ENCODE assay signal across 8 cellular contexts in the genomic region with DNA sequence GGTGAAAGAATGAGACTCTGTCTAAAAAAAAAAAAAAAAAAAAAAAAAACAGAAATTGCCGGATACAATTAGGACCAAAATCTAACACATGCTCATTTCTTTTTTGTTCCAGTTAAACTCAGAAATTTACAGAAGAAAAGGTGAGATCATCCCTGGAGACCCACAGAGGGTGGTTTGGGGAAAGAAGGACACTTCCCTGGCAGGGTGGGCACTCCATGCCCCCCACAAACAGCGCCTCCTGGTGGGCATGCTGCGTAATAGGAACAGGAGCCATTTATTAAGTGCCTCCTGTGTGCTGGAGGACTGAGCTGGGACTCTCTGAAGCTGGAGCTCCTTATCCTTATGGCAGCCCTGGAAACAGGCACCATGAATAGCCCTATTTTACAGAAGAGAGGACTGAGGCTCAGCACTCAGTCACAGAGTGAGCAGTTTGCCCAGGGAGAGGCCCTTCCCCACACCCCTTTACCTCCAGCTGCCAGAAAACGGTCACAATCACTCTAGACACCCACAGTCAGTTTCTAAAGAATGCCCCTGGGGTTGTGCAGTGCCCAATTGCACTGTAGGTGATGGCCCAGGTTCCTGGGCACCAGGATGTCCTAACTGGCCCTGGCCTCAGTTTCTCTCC. TPM values are rescaled to one million over a fixed set of nuclear protein-coding genes. Genes with fewer than 3 reads are reported as not detected.
DNase-seq lines count a peak whose midpoint lies in the region; ATAC-seq and TF ChIP-seq lines count a peak whose summit lies in the region.

No MANE protein-coding gene starts in this region.

- no peak for DNase-seq in heart left ventricle
- no peak for DNase-seq in Right ventricle myocardium superior
- DNase-seq in T-helper 17 cell = peak in 1 of 3 donors; percentile 28
- DNase-seq in fibroblast of lung (ENCODE audit: low read depth in 2 of 2) = peak in 1 of 2 donors; percentile 33
- no peak for DNase-seq in tibial artery
- DNase-seq in effector memory CD4-positive, alpha-beta T cell = no peak
- DNase-seq in G401 (ENCODE audit: low spot score) = no peak

- H4K20me1 ChIP-seq in fibroblast of lung (ENCODE audit: control insufficient read depth, extremely low read depth, insufficient read depth, low read length) = no peaks in the 10 kb centered on the region

- in situ Hi-C loops in G401 (cut with HindIII; ENCODE audit: low sequenced_read_pairs) = no loop called here

- H3K4me1 Mint-ChIP-seq in T-helper 17 cell = peaks cover 3% of the 10 kb centered on the region

- ATAC-seq in heart left ventricle (no peak), Right ventricle myocardium superior (ENCODE audit: poor library complexity) (no peak), T-helper 17 cell (peak; percentile 44), HG03354 (IDR thresholded peaks at IDR 0.05; ENCODE audit: poor library complexity, severe bottlenecking, unreplicated experiment) (no peak)

- H3K9me3 ChIP-seq in heart left ventricle = no peaks in the 10 kb centered on the region
- H3K9me3 ChIP-seq in T-helper 17 cell (ENCODE audit: control insufficient read depth, low read length, poor library complexity, severe bottlenecking) = no peaks in the 10 kb centered on the region
- no peaks in the 10 kb centered on the region for H3K9me3 ChIP-seq in fibroblast of lung (ENCODE audit: control insufficient read depth, insufficient read depth, low read depth, low read length)
- H3K9me3 ChIP-seq in tibial artery = no peaks in the 10 kb centered on the region
- H3K9me3 ChIP-seq in effector memory CD4-positive, alpha-beta T cell (ENCODE audit: control insufficient read depth, low read length) = no peaks in the 10 kb centered on the region

- no peaks in the 10 kb centered on the region for H3K36me3 Mint-ChIP-seq in T-helper 17 cell (ENCODE audit: low read depth)

- H2AFZ ChIP-seq in fibroblast of lung (ENCODE audit: low read length) = no peak overlapping the region

- H3K27me3 Mint-ChIP-seq in T-helper 17 cell = no peaks in the 10 kb centered on the region

- H3K4me2 ChIP-seq in fibroblast of lung (ENCODE audit: extremely low read depth, insufficient read depth, low read length) = no peak overlapping the region

- H3K4me1 ChIP-seq in heart left ventricle (peaks cover 0 to 11% (median 0%) of the 10 kb centered on the region in 12 donors), fibroblast of lung (ENCODE audit: control insufficient read depth, extremely low read depth, insufficient read depth, low read length) (no peaks in the 10 kb centered on the region), tibial artery (peaks cover 0 to 9% (median under 1%) of the 10 kb centered on the region in 4 donors)
- no peaks in the 10 kb centered on the region for H3K4me1 ChIP-seq in effector memory CD4-positive, alpha-beta T cell (ENCODE audit: control insufficient read depth, insufficient read depth, low read length, poor library complexity, severe bottlenecking)

- no peak overlapping the region for H3K4me3 ChIP-seq in heart left ventricle
- H3K4me3 ChIP-seq in fibroblast of lung (replicated peaks in 1 of 4; ENCODE audit: control extremely low read depth in 1 of 4, insufficient read depth in 1 of 4, low read depth in 3 of 4, low read length in 4 of 4) = no peak overlapping the region
- no peak overlapping the region for H3K4me3 ChIP-seq in tibial artery
- no peak overlapping the region for H3K4me3 ChIP-seq in effector memory CD4-positive, alpha-beta T cell (ENCODE audit: insufficient read depth, low read depth, low read length, poor library complexity, severe bottlenecking)

- intact Hi-C loops in heart left ventricle (cut with DNase I) (no loop called here), Right ventricle myocardium superior (cut with DNase I) (no loop called here), tibial artery (cut with DNase I; ENCODE audit: low total_unique reads) (no loop called here)

- H3K36me3 ChIP-seq in heart left ventricle = no peaks in the 10 kb centered on the region
- no peaks in the 10 kb centered on the region for H3K36me3 ChIP-seq in fibroblast of lung (ENCODE audit: control insufficient read depth, insufficient read depth, low read length)
- no peaks in the 10 kb centered on the region for H3K36me3 ChIP-seq in tibial artery
- no peaks in the 10 kb centered on the region for H3K36me3 ChIP-seq in effector memory CD4-positive, alpha-beta T cell (ENCODE audit: control insufficient read depth, insufficient read depth, low read length)

- no peaks in the 10 kb centered on the region for H3K79me2 ChIP-seq in fibroblast of lung (ENCODE audit: control insufficient read depth, insufficient read depth, low read length)

- H3K27me3 ChIP-seq in heart left ventricle (no peaks in the 10 kb centered on the region), fibroblast of lung (ENCODE audit: control insufficient read depth, insufficient read depth, low read length) (no peaks in the 10 kb centered on the region), tibial artery (no peaks in the 10 kb centered on the region)
- H3K27me3 ChIP-seq in effector memory CD4-positive, alpha-beta T cell (replicated peaks; ENCODE audit: control insufficient read depth, insufficient read depth, low read length, poor library complexity, severe bottlenecking) = no peaks in the 10 kb centered on the region

- 35 to 53% (median 44%) methylated on average over 4 of the region's 4 CpGs for WGBS in heart left ventricle, 4 donors

- no peak overlapping the region for H3K27ac ChIP-seq in heart left ventricle
- H3K27ac ChIP-seq in fibroblast of lung (ENCODE audit: insufficient read depth, low read length) = no peak overlapping the region
- no peak overlapping the region for H3K27ac ChIP-seq in tibial artery
- no peak overlapping the region for H3K27ac ChIP-seq in effector memory CD4-positive, alpha-beta T cell (ENCODE audit: insufficient read depth, low read length, poor library complexity, severe bottlenecking)

- TF ChIP-seq POLR2A in heart left ventricle (IDR thresholded peaks at IDR 0.05) = no peak

- H3K9ac ChIP-seq in fibroblast of lung (ENCODE audit: insufficient read depth, low read length) = no peak overlapping the region

- H3K27ac Mint-ChIP-seq in T-helper 17 cell = no peak overlapping the region

- peak; percentile 31 to 58 (median 46) for TF ChIP-seq CTCF in heart left ventricle (IDR thresholded peaks at IDR 0.05)
- TF ChIP-seq CTCF in fibroblast of lung (conservative IDR thresholded peaks at IDR 0.05 in 1 of 2, IDR thresholded peaks at IDR 0.05 in 1 of 2; ENCODE audit: low read depth in 1 of 2, low read length in 2 of 2) = peak; percentile 86 to 88
- peak; percentile 29 to 30 for TF ChIP-seq CTCF in tibial artery (IDR thresholded peaks at IDR 0.05)

- no peak overlapping the region for H3K4me3 Mint-ChIP-seq in T-helper 17 cell

RNA-seq across cellular contexts. Expression of a gene that starts 10.1 kb away (rescaled TPM):
- total RNA-seq in heart left ventricle = 1 to 10 TPM in 4 of 9 donors, under 1 TPM in 5; 0.21 to 6.0 (median 0.86) TPM
- polyA plus RNA-seq in heart left ventricle = 1 to 10 TPM in 1 of 2 donors, under 1 TPM in 1; 0.23 to 1.1 TPM
- 0.59 TPM for total RNA-seq in Right ventricle myocardium superior
- total RNA-seq in T-helper 17 cell = 1 to 10 TPM; 1.6 to 2.2 TPM
- 1.0 and 1.3 TPM in 2 replicates for total RNA-seq in fibroblast of lung
- polyA plus RNA-seq in fibroblast of lung = 0.08 TPM in 1 of 2 replicates, not detected in the other
- 0.09 and 0.10 TPM in 2 replicates for polyA plus RNA-seq in fibroblast of lung (2012)
- not detected in 2 replicates for polyA minus RNA-seq in fibroblast of lung (ENCODE audit: low replicate concordance)
- not detected in 2 replicates for total RNA-seq in G401 (2014; rRNA removed; shearing (Covaris generic))

RNA-seq across cellular contexts. Expression of a gene that starts 13.0 kb away (rescaled TPM):
- total RNA-seq in heart left ventricle (10 to 100 TPM; 22.4 to 39.5 (median 29.3) TPM), Right ventricle myocardium superior (29.9 TPM), T-helper 17 cell (10 to 100 TPM; 22.9 to 24.3 TPM), fibroblast of lung (17.2 and 24.8 TPM in 2 replicates)
- polyA plus RNA-seq in heart left ventricle (10 to 100 TPM; 26.9 to 38.6 TPM), fibroblast of lung (41.9 and 60.0 TPM in 2 replicates)
- polyA plus RNA-seq in fibroblast of lung (2012) = 58.7 and 79.7 TPM in 2 replicates
- 140 and 163 TPM in 2 replicates for polyA minus RNA-seq in fibroblast of lung (ENCODE audit: low replicate concordance)
- total RNA-seq in G401 (2014; rRNA removed; shearing (Covaris generic)) = 41.8 and 54.2 TPM in 2 replicates

RNA-seq across cellular contexts. Expression of a gene that starts 22.3 kb away (rescaled TPM):
- total RNA-seq in heart left ventricle (10 to 100 TPM; 27.0 to 56.5 (median 35.0) TPM), Right ventricle myocardium superior (30.8 TPM), T-helper 17 cell (10 to 100 TPM in 1 of 2 donors, 1 to 10 TPM in 1; 8.7 to 10.5 TPM), fibroblast of lung (37.5 and 40.1 TPM in 2 replicates)
- polyA plus RNA-seq in heart left ventricle (10 to 100 TPM; 44.6 to 76.5 TPM), fibroblast of lung (42.1 and 42.3 TPM in 2 replicates)
- polyA plus RNA-seq in fibroblast of lung (2012) = 31.1 and 38.6 TPM in 2 replicates
- 17.8 and 21.5 TPM in 2 replicates for polyA minus RNA-seq in fibroblast of lung (ENCODE audit: low replicate concordance)
- 62.9 and 74.7 TPM in 2 replicates for total RNA-seq in G401 (2014; rRNA removed; shearing (Covaris generic))

Comparison
In these comparisons a context has a peak if more than half of its experiments do, and no peak if none do; other contexts are left out.
1. CTCF ChIP-seq: peak in every context shown above with its lines; median percentile 87 in fibroblast of lung; 46 in heart left ventricle; 30 in tibial artery.